ENCODE assay signal across 2 cellular contexts in the genomic region with DNA sequence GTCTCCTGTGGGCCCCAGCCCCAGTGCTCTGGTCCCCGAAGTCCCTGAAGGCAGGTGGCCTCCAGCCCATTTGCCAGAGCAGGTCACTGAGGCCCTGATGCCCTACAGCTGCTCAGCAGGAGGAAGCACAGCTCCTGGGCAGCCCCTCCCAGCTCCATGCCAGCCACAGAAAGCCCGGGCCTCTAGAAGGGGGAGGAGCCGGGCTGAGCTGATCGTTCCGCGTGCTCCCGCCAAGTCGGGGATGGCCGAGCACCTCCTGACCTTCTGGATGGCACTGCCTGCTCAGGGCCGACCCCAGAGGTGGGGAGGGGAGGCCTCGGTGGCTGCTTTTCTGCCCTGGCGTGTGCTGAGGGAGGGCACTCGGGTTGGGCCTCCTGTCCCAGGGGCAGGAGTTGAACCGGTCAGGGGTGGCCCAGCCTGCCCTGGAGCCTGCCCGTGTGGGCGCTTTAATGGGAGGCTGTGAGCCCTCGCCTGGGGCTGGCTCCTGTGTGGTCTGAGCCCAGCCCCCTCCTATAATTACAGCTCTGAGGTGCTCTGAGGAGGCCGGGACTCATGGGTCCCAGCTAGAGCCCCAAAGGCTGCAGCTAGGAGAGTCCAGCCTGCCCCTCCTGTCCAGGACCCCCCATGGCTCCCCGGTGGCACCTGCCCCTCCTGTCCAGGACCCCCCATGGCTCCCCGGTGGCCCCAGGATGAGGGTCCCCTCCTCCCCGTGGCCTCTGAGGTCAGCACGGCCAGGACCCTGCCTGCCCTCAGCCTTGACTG.
TF ChIP-seq lines count a peak whose summit lies in the region.

No MANE protein-coding gene starts in this region.

TF ChIP-seq in IMR-90, 13 proteins besides CTCF, POLR2A, EP300 and RAD21:
- TF ChIP-seq, protein P1, sequence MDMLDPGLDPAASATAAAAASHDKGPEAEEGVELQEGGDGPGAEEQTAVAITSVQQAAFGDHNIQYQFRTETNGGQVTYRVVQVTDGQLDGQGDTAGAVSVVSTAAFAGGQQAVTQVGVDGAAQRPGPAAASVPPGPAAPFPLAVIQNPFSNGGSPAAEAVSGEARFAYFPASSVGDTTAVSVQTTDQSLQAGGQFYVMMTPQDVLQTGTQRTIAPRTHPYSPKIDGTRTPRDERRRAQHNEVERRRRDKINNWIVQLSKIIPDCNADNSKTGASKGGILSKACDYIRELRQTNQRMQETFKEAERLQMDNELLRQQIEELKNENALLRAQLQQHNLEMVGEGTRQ (IDR thresholded peaks at IDR 0.05; ENCODE audit: low read depth, low read length), result no peak
- TF ChIP-seq BHLHE40 (IDR thresholded peaks at IDR 0.05; ENCODE audit: low read depth, low read length), result no peak
- no peak for TF ChIP-seq MXI1 (IDR thresholded peaks at IDR 0.05; ENCODE audit: borderline replicate concordance, low read depth, low read length)
- TF ChIP-seq RFX5 (IDR thresholded peaks at IDR 0.05; ENCODE audit: low read depth, low read length), result no peak
- TF ChIP-seq SMC3 (IDR thresholded peaks at IDR 0.05; ENCODE audit: low read depth, low read length), result no peak
- no peak for TF ChIP-seq MAZ (IDR thresholded peaks at IDR 0.05; ENCODE audit: borderline replicate concordance, low read depth, low read length)
- TF ChIP-seq CHD1 (IDR thresholded peaks at IDR 0.05; ENCODE audit: low read depth, low read length), result no peak
- no peak for TF ChIP-seq NFE2L2 (IDR thresholded peaks at IDR 0.05; ENCODE audit: low read depth, low read length)
- no peak for TF ChIP-seq RCOR1 (IDR thresholded peaks at IDR 0.05; ENCODE audit: insufficient replicate concordance, low read length)
- no peak for TF ChIP-seq MAFK (IDR thresholded peaks at IDR 0.05; ENCODE audit: low read depth, low read length)
- TF ChIP-seq, protein P2, sequence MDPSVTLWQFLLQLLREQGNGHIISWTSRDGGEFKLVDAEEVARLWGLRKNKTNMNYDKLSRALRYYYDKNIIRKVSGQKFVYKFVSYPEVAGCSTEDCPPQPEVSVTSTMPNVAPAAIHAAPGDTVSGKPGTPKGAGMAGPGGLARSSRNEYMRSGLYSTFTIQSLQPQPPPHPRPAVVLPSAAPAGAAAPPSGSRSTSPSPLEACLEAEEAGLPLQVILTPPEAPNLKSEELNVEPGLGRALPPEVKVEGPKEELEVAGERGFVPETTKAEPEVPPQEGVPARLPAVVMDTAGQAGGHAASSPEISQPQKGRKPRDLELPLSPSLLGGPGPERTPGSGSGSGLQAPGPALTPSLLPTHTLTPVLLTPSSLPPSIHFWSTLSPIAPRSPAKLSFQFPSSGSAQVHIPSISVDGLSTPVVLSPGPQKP (IDR thresholded peaks at IDR 0.05; ENCODE audit: borderline replicate concordance, low read depth, low read length), result no peak

TF ChIP-seq in K562, 482 proteins besides CTCF, POLR2A, EP300 and RAD21:
- TF ChIP-seq HDAC8 (tag; IDR thresholded peaks at IDR 0.05) (no peak), MBD2 (IDR thresholded peaks at IDR 0.05; ENCODE audit: borderline replicate concordance, low read depth) (no peak), HLTF (IDR thresholded peaks at IDR 0.05) (no peak), MCM5 (IDR thresholded peaks at IDR 0.05; ENCODE audit: low read depth) (no peak), RHOXF2B (CRISPR knock-in tag; conservative IDR thresholded peaks at IDR 0.05) (no peak), ZNF668 (CRISPR knock-in tag; IDR thresholded peaks at IDR 0.05) (no peak), RFX5 (IDR thresholded peaks at IDR 0.05; ENCODE audit: low read depth, low read length) (no peak), KDM4B (IDR thresholded peaks at IDR 0.05; ENCODE audit: borderline replicate concordance in 2 of 2, low read depth in 1 of 2) (no peak), GABPB2 (CRISPR knock-in tag; conservative IDR thresholded peaks at IDR 0.05) (no peak), TEAD4 (IDR thresholded peaks at IDR 0.05; ENCODE audit: low read length) (no peak), TEAD4 (CRISPR knock-in tag; IDR thresholded peaks at IDR 0.05; ENCODE audit: borderline replicate concordance) (no peak), SMARCC2 (IDR thresholded peaks at IDR 0.05; ENCODE audit: low read depth) (no peak), RBM22 (IDR thresholded peaks at IDR 0.05; ENCODE audit: low read depth, low read length, poor library complexity, severe bottlenecking) (peak; percentile 41), ZFP30 (CRISPR knock-in tag; IDR thresholded peaks at IDR 0.05; ENCODE audit: borderline replicate concordance) (no peak), ZBTB33 (CRISPR knock-in tag; IDR thresholded peaks at IDR 0.05) (peak; percentile 77), FOSL1 (tag; conservative IDR thresholded peaks at IDR 0.05) (no peak), POLR2G (IDR thresholded peaks at IDR 0.05; ENCODE audit: low read depth, low read length) (peak; percentile 34)
- TF ChIP-seq, protein P3, sequence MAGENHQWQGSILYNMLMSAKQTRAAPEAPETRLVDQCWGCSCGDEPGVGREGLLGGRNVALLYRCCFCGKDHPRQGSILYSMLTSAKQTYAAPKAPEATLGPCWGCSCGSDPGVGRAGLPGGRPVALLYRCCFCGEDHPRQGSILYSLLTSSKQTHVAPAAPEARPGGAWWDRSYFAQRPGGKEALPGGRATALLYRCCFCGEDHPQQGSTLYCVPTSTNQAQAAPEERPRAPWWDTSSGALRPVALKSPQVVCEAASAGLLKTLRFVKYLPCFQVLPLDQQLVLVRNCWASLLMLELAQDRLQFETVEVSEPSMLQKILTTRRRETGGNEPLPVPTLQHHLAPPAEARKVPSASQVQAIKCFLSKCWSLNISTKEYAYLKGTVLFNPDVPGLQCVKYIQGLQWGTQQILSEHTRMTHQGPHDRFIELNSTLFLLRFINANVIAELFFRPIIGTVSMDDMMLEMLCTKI (IDR thresholded peaks at IDR 0.05; ENCODE audit: partially characterized antibody), result no peak
